In the genomic region with DNA sequence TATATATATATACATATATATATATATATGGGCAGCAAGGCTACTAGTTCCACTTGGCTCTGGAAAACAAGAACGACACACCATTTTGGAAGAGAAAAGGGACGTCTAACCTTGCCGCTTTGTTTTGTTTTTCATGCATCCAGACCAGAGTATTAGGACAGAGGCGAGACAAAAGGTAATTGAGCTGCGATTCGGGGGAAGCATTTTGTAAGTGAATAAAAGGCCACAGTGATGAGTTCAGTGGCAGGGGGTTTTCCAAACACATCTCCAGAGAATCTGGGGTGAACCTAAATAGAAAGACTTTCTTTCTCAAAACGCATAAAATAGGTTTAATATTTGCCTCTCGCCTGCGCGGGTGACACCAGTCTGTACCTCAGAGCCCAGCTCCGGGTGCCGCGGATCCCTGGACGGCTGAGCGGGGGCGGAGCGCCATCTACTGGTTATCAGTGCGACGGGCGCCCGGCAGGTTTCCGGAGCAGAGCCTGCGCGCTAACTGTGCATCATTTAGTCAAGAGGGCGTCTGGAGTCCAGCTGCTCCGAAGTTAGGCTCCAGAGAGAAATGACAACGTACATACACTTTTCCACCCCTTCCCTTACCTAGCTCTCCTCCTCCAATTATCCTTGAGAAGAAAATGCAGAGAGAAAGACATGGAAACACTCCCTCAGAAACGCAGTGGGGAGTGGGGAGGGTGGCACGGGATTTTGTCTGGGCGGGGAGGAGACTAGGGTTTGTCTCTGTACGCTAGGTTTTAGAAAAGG, we compare ENCODE assay signal across 8 cellular contexts.
DNase-seq lines count a peak whose midpoint lies in the region; ATAC-seq, FAIRE-seq and TF ChIP-seq lines count a peak whose summit lies in the region.

No MANE protein-coding gene starts in this region.

- H3K27ac Mint-ChIP-seq in central memory CD8-positive, alpha-beta T cell (ENCODE audit: low read depth), result no peak overlapping the region

- H3K9me3 ChIP-seq in kidney (ENCODE audit: control insufficient read depth in 1 of 2, low read length in 2 of 2), result no peaks in the 10 kb centered on the region

- H3K27ac ChIP-seq in kidney (ENCODE audit: low read depth in 2 of 2, low read length in 2 of 2), result no peak overlapping the region

- H3K4me3 Mint-ChIP-seq in central memory CD8-positive, alpha-beta T cell, result no peak overlapping the region

- peaks cover 5% of the 10 kb centered on the region for H3K4me1 Mint-ChIP-seq in central memory CD8-positive, alpha-beta T cell

- no peaks in the 10 kb centered on the region for H3K4me1 ChIP-seq in kidney (ENCODE audit: control insufficient read depth in 1 of 2, insufficient read depth in 1 of 2, low read depth in 1 of 2, low read length in 2 of 2)

- ATAC-seq in GM18858 (IDR thresholded peaks at IDR 0.05; ENCODE audit: unreplicated experiment) (peak; percentile 95), HG03064 (IDR thresholded peaks at IDR 0.05; ENCODE audit: low read depth, unreplicated experiment) (peak; percentile 95)
- ATAC-seq in activated CD4-positive, CD25-positive, alpha-beta regulatory T cell treated with anti-CD3 and anti-CD28 coated beads, Interleukin-2, amount 50 U/mL, for 24 hours, result peak; percentile 96 to 98
- peak; percentile 87 for ATAC-seq in central memory CD8-positive, alpha-beta T cell (replicated peaks; ENCODE audit: extremely low read depth, poor library complexity, severe bottlenecking)

- H3K36me3 Mint-ChIP-seq in central memory CD8-positive, alpha-beta T cell (ENCODE audit: insufficient read depth), result no peaks in the 10 kb centered on the region

- peaks cover 42% of the 10 kb centered on the region for H3K27me3 Mint-ChIP-seq in central memory CD8-positive, alpha-beta T cell

- intact Hi-C loops in kidney (cut with DNase I), result no loop called here

- TF ChIP-seq CTCF in kidney (IDR thresholded peaks at IDR 0.05; ENCODE audit: borderline replicate concordance, extremely low read depth, insufficient read depth), result peak; percentile 90

- DNase-seq in AG08395 (ENCODE audit: low spot score) (peak; percentile 83), NCI-H2171 (lab: John Stamatoyannopoulos, UW) (peak; percentile 79), kidney (peak; percentile 90)
- DNase-seq in central memory CD8-positive, alpha-beta T cell (ENCODE audit: low spot score in 2 of 2), result peak; percentile 73 to 87
- peak; percentile 83 to 85 for DNase-seq in stimulated activated CD4-positive, alpha-beta T cell treated with anti-CD3 and anti-CD28 coated beads, Interleukin-1b, Interleukin-23, amount 100 ng/mL, for 4 hours (ENCODE audit: low read depth in 2 of 2)

- no peak overlapping the region for H3K9ac ChIP-seq in kidney (ENCODE audit: low read length in 2 of 2)

- H3K36me3 ChIP-seq in kidney (ENCODE audit: control insufficient read depth in 1 of 2, insufficient read depth in 2 of 2, low read length in 2 of 2), result no peaks in the 10 kb centered on the region

- peak; percentile 68 for FAIRE-seq in kidney (lab: Jason Lieb, UNC)

- H3K9me3 Mint-ChIP-seq in central memory CD8-positive, alpha-beta T cell, result no peaks in the 10 kb centered on the region

- peak overlapping the region; percentile 5 to 50 for H3K4me3 ChIP-seq in kidney (ENCODE audit: low read length in 2 of 2)
